In genomic region chr7:149838992-149839408, GRCh38 we compare ENCODE assay signal across 8 cellular contexts. TPM values are rescaled to one million over a fixed set of nuclear protein-coding genes. Genes with fewer than 3 reads are reported as not detected.
DNase-seq lines count a peak whose midpoint lies in the region; ATAC-seq and TF ChIP-seq lines count a peak whose summit lies in the region.

No MANE protein-coding gene starts in this region.

- H3K27ac ChIP-seq in 22Rv1 (peak overlapping the region; percentile 76), GM23248 (peak overlapping the region; percentile 38), iPS-18a (ENCODE audit: low read length) (no peak overlapping the region), spleen (peak overlapping the region; percentile 85 to 95 (median 92))

- H3K4me2 ChIP-seq in GM23248 (ENCODE audit: unreplicated experiment) = peak overlapping the region; percentile 87

- H3K27ac Mint-ChIP-seq in activated CD8-positive, alpha-beta T cell treated with anti-CD3 and anti-CD28 coated beads for 36 hours = peak overlapping the region; percentile 71

- DNase-seq in GM23248 (peak; percentile 68), spleen (no peak)
- no peak for DNase-seq in activated CD8-positive, alpha-beta T cell treated with anti-CD3 and anti-CD28 coated beads for 36 hours
- no peak for DNase-seq in stimulated activated CD4-positive, alpha-beta T cell treated with anti-CD3 and anti-CD28 coated beads, Interleukin-1b, Interleukin-23, amount 100 ng/mL, for 48 hours
- DNase-seq in activated CD8-positive, alpha-beta memory T cell treated with anti-CD3 and anti-CD28 coated beads, Interleukin-2, amount 50 U/mL, for 4 hours = no peak

- CTCF ChIA-PET in activated CD8-positive, alpha-beta T cell treated with anti-CD3 and anti-CD28 coated beads for 36 hours (lab: Charles Lee) = interaction anchor here (1.1 to 3.1 kb wide), 8 partner anchors 10 to 44 kb away, joined by 4 to 18 read pairs (median 8); no protein-coding TSS in a partner anchor

- POLR2A ChIA-PET in activated CD8-positive, alpha-beta T cell treated with anti-CD3 and anti-CD28 coated beads for 36 hours (lab: Charles Lee) = interaction anchor here (1.0 to 3.3 kb wide), 5 partner anchors 10 to 44 kb away, joined by 3 to 16 read pairs (median 5); no protein-coding TSS in a partner anchor

- peak; percentile 6 for TF ChIP-seq CTCF in 22Rv1 (IDR thresholded peaks at IDR 0.05)
- no peak for TF ChIP-seq CTCF in activated CD8-positive, alpha-beta T cell treated with anti-CD3 and anti-CD28 coated beads for 36 hours (IDR thresholded peaks at IDR 0.05)
- TF ChIP-seq CTCF in spleen (IDR thresholded peaks at IDR 0.05 in 8 of 11, conservative IDR thresholded peaks at IDR 0.05 in 3 of 11) = no peak

- ATAC-seq in activated CD8-positive, alpha-beta T cell treated with anti-CD3 and anti-CD28 coated beads for 36 hours = no peak
- ATAC-seq in GM21423 (IDR thresholded peaks at IDR 0.05; ENCODE audit: unreplicated experiment) = no peak

- H3K4me1 Mint-ChIP-seq in activated CD8-positive, alpha-beta T cell treated with anti-CD3 and anti-CD28 coated beads for 36 hours (ENCODE audit: low read depth) = peaks cover 33% of the 10 kb centered on the region

- intact Hi-C loops in activated CD8-positive, alpha-beta T cell treated with anti-CD3 and anti-CD28 coated beads for 36 hours (cut with micrococcal nuclease) = loop anchor here (2.0 kb wide), 1 partner anchor 34 kb away; the partner anchor contains the start of gene ATP6V0E2
- intact Hi-C loops in spleen (cut with DNase I; ENCODE audit: low total_unique reads) = no loop called here

- no peaks in the 10 kb centered on the region for H3K9me2 ChIP-seq in GM23248 (ENCODE audit: insufficient read depth)

- no peaks in the 10 kb centered on the region for H3K4me1 ChIP-seq in GM23248 (ENCODE audit: insufficient read depth)
- peaks cover 8% of the 10 kb centered on the region for H3K4me1 ChIP-seq in iPS-18a (ENCODE audit: control insufficient read depth, low read depth, low read length)
- H3K4me1 ChIP-seq in spleen = peaks cover 6 to 26% (median 17%) of the 10 kb centered on the region in 6 donors

- no peaks in the 10 kb centered on the region for H3K9me3 ChIP-seq in GM23248 (ENCODE audit: low read depth)
- H3K9me3 ChIP-seq in iPS-18a (ENCODE audit: control insufficient read depth, low read depth, low read length) = no peaks in the 10 kb centered on the region
- no peaks in the 10 kb centered on the region for H3K9me3 ChIP-seq in spleen

- H3K4me3 Mint-ChIP-seq in activated CD8-positive, alpha-beta T cell treated with anti-CD3 and anti-CD28 coated beads for 36 hours = peak overlapping the region; percentile 79

- H3K4me3 ChIP-seq in GM23248 (peak overlapping the region; percentile 95), iPS-18a (ENCODE audit: low read length) (peak overlapping the region; percentile 71), spleen (peak overlapping the region; percentile 86 to 96 (median 94))

- no peaks in the 10 kb centered on the region for H3K36me3 ChIP-seq in GM23248 (ENCODE audit: low read depth)
- no peaks in the 10 kb centered on the region for H3K36me3 ChIP-seq in iPS-18a (ENCODE audit: control insufficient read depth, low read depth, low read length)
- H3K36me3 ChIP-seq in spleen = no peaks in the 10 kb centered on the region

- no peaks in the 10 kb centered on the region for H3K36me3 Mint-ChIP-seq in activated CD8-positive, alpha-beta T cell treated with anti-CD3 and anti-CD28 coated beads for 36 hours (ENCODE audit: low read depth)

- H2AFZ ChIP-seq in GM23248 = peak overlapping the region; percentile 87

- H4K20me1 ChIP-seq in GM23248 (ENCODE audit: insufficient read depth) = no peaks in the 10 kb centered on the region

- H3K9ac ChIP-seq in GM23248 (peak overlapping the region; percentile 83), iPS-18a (ENCODE audit: low read length) (peak overlapping the region; percentile 15)

- no peaks in the 10 kb centered on the region for H3K27me3 Mint-ChIP-seq in activated CD8-positive, alpha-beta T cell treated with anti-CD3 and anti-CD28 coated beads for 36 hours

- no peaks in the 10 kb centered on the region for H3K27me3 ChIP-seq in GM23248 (replicated peaks; ENCODE audit: insufficient read depth)
- peaks cover 25% of the 10 kb centered on the region for H3K27me3 ChIP-seq in iPS-18a (ENCODE audit: control insufficient read depth, insufficient read depth, low read length)
- no peaks in the 10 kb centered on the region for H3K27me3 ChIP-seq in spleen (replicated peaks in 1 of 7)

- in situ Hi-C loops in GM23248 (cut with MboI) = no loop called here

- no peak for TF ChIP-seq POLR2A in spleen (IDR thresholded peaks at IDR 0.05)

- peaks cover 17% of the 10 kb centered on the region for H3K79me2 ChIP-seq in GM23248 (ENCODE audit: insufficient read depth)

- 11% methylated on average over 6 of the region's 6 CpGs for WGBS in GM23248 (ENCODE audit: low coverage in 1 of 2, low lambda C conversion rate in 2 of 2, missing lambda C conversion rate in 2 of 2), 2 experiments
- WGBS in spleen, 5 donors = 25 to 36% (median 32%) methylated on average over 6 of the region's 6 CpGs

- H3F3A ChIP-seq in GM23248 (ENCODE audit: insufficient read depth) = no peaks in the 10 kb centered on the region

- no peaks in the 10 kb centered on the region for H3K9me3 Mint-ChIP-seq in activated CD8-positive, alpha-beta T cell treated with anti-CD3 and anti-CD28 coated beads for 36 hours

RNA-seq across cellular contexts. Expression of gene ZNF862, which starts 0.8 kb away (rescaled TPM):
- total RNA-seq in GM23248 (2014; rRNA removed; shearing (Covaris generic)) = 2.9 and 9.7 TPM in 2 replicates
- polyA plus RNA-seq in GM23248 (2016; fragmentation: Nextera tagmentation; extraction: Ambion mirVana) = 3.3 and 3.5 TPM in 2 replicates
- 10 to 100 TPM; 11.0 to 12.4 TPM for total RNA-seq in activated CD8-positive, alpha-beta T cell treated with anti-CD3 and anti-CD28 coated beads for 36 hours
- total RNA-seq in spleen = 10 to 100 TPM; 19.0 to 39.8 (median 30.2) TPM
- 1 to 10 TPM; 4.4 to 9.9 (median 6.0) TPM for polyA plus RNA-seq in spleen

RNA-seq across cellular contexts. Expression of gene ATP6V0E2, which starts 34.8 kb away (rescaled TPM):
- 6.9 and 17.7 TPM in 2 replicates for total RNA-seq in GM23248 (2014; rRNA removed; shearing (Covaris generic))
- 7.7 and 8.0 TPM in 2 replicates for polyA plus RNA-seq in GM23248 (2016; fragmentation: Nextera tagmentation; extraction: Ambion mirVana)
- total RNA-seq in activated CD8-positive, alpha-beta T cell treated with anti-CD3 and anti-CD28 coated beads for 36 hours = 10 to 100 TPM; 46.3 to 46.7 TPM
- 10 to 100 TPM; 19.3 to 33.3 (median 28.0) TPM for total RNA-seq in spleen
- 10 to 100 TPM; 23.0 to 35.4 (median 33.4) TPM for polyA plus RNA-seq in spleen
